Comparison of ENCODE assay signal across 11 cellular contexts in the genomic region with DNA sequence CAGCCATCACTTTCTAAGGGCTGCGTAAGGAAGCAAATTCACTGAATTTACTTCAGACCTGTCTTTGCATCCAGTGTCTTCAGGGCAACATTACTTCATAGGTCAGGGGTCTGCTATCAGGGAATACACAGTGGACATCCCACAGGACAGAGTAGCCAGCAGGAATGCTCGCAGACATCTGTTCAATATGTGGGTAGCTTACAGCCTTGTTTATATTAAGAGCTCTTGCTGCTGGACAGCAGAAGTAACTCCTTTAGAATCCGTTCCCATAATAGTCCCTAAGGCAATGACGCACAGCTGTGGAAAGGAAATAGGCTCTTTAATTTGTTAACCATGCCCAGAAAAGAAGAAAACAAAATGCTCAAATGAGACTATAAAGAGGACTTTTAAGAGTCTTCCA.
DNase-seq lines count a peak whose midpoint lies in the region; FAIRE-seq and TF ChIP-seq lines count a peak whose summit lies in the region.
"Had no signal": no experiment of that assay in that cellular context is flagged by ENCODE, and none has a peak within 500 bp of the region (broad histone marks: within the 10 kb centered on the region; RNA-seq: fewer than 3 reads in every experiment).

No MANE protein-coding gene starts in this region.

- 60 to 77% methylated on average over 2 to 4 of the region's 4 CpGs for WGBS in transverse colon (ENCODE audit: low coverage in 1 of 2), 2 donors

- intact Hi-C loops in endothelial cell of umbilical vein (cut with micrococcal nuclease) (no loop called here), transverse colon (cut with DNase I; ENCODE audit: low total_unique reads) (no loop called here)

- H4K20me1 ChIP-seq in endothelial cell of umbilical vein (replicated peaks; ENCODE audit: control insufficient read depth, extremely low read depth, insufficient read depth, low read length) = no peaks in the 10 kb centered on the region

- H3K36me3 ChIP-seq in endothelial cell of umbilical vein (ENCODE audit: control insufficient read depth in 2 of 2, extremely low read depth in 1 of 2, insufficient read depth in 2 of 2, low read length in 2 of 2) = no peaks in the 10 kb centered on the region
- no peaks in the 10 kb centered on the region for H3K36me3 ChIP-seq in transverse colon

- H3K4me3 ChIP-seq in endothelial cell of umbilical vein (replicated peaks in 1 of 3; ENCODE audit: insufficient read depth in 1 of 3, low read depth in 1 of 3, low read length in 3 of 3) = no peak overlapping the region
- no peak overlapping the region for H3K4me3 ChIP-seq in transverse colon
- H3K4me3 ChIP-seq: testis had no signal

- no peak for TF ChIP-seq EP300 in Ishikawa (IDR thresholded peaks at IDR 0.05; ENCODE audit: borderline replicate concordance)
- no peak for TF ChIP-seq EP300 in transverse colon (IDR thresholded peaks at IDR 0.05; ENCODE audit: low read depth)

- BruUV-seq in endothelial cell of umbilical vein (replicated peaks; lab: Mats Ljungman, UMichigan) = no TSS peak

- DNase-seq in endothelial cell of umbilical vein (ENCODE audit: low read depth, low spot score) (peak; percentile 20), mucosa of gallbladder (ENCODE audit: low spot score) (peak; percentile 26), transverse colon (no peak), inferior parietal cortex (ENCODE audit: extremely low spot score) (no peak)
- no peak for DNase-seq in T-helper 2 cell treated with Interferon-gamma antibody and Interleukin-4, amounts not matched to agents 5 μg/mL and 100 μg/mL, for 36 hours (ENCODE audit: low spot score)
- no peak for DNase-seq in activated CD4-positive, alpha-beta T cell treated with anti-CD3 and anti-CD28 coated beads, Interleukin-2, amount 50 U/mL, for 4 hours
- DNase-seq: activated T-cell treated with anti-CD3 and anti-CD28 coated beads for 4 hours, NCI-H1930, testis had no signal

- TF ChIP-seq RAD21 in Ishikawa (IDR thresholded peaks at IDR 0.05; ENCODE audit: low read depth) = no peak

- TF ChIP-seq POLR2A in endothelial cell of umbilical vein (IDR thresholded peaks at IDR 0.05; ENCODE audit: low read depth, low read length) (no peak), transverse colon (IDR thresholded peaks at IDR 0.05) (no peak)

- H2AFZ ChIP-seq in endothelial cell of umbilical vein (ENCODE audit: low read depth, low read length) = no peak overlapping the region

- H3K4me1 ChIP-seq in endothelial cell of umbilical vein (ENCODE audit: control insufficient read depth, extremely low read depth, insufficient read depth, low read length) = peaks cover 12% of the 10 kb centered on the region
- peaks cover 0 to 5% (median 0%) of the 10 kb centered on the region in 4 donors for H3K4me1 ChIP-seq in transverse colon
- H3K4me1 ChIP-seq: testis had no signal

- no peaks in the 10 kb centered on the region for H3K79me2 ChIP-seq in endothelial cell of umbilical vein (ENCODE audit: control insufficient read depth, insufficient read depth, low read length)

- no peaks in the 10 kb centered on the region for H3K9me1 ChIP-seq in endothelial cell of umbilical vein (replicated peaks; ENCODE audit: control insufficient read depth, extremely low read depth, insufficient read depth, low read length)

- dilution Hi-C loops in endothelial cell of umbilical vein (cut with MboI; ENCODE audit: extremely low pct_ligation_motif_present, low sequenced_read_pairs) = no loop called here

- H3K27me3 ChIP-seq in endothelial cell of umbilical vein (ENCODE audit: control insufficient read depth in 2 of 2, insufficient read depth in 2 of 2, low read length in 2 of 2) (no peaks in the 10 kb centered on the region), transverse colon (no peaks in the 10 kb centered on the region)
- H3K27me3 ChIP-seq: testis had no signal

- CTCF ChIA-PET in endothelial cell of umbilical vein (lab: Charles Lee) = interaction anchor here (0.6 to 1.9 kb wide), 6 partner anchors 11 to 242 kb away, joined by 3 to 8 read pairs (median 4); no protein-coding TSS in a partner anchor

- FAIRE-seq in endothelial cell of umbilical vein (lab: Jason Lieb, UNC) = no peak
- FAIRE-seq: colon had no signal

- H3K4me3 Mint-ChIP-seq in T-helper 2 cell treated with Interferon-gamma antibody and Interleukin-4, amounts not matched to agents 5 μg/mL and 100 μg/mL, for 36 hours = no peak overlapping the region

- H3K36me3 Mint-ChIP-seq in T-helper 2 cell treated with Interferon-gamma antibody and Interleukin-4, amounts not matched to agents 5 μg/mL and 100 μg/mL, for 36 hours (ENCODE audit: low read depth) = no peaks in the 10 kb centered on the region

- POLR2A ChIA-PET in endothelial cell of umbilical vein (lab: Charles Lee) = no interaction called here

- H3K27ac ChIP-seq in endothelial cell of umbilical vein (ENCODE audit: insufficient read depth, low read depth, low read length) (no peak overlapping the region), transverse colon (peak overlapping the region; percentile 30 to 54 (median 46))
- H3K27ac ChIP-seq: testis had no signal

- H3K9me3 ChIP-seq in endothelial cell of umbilical vein (replicated peaks; ENCODE audit: control insufficient read depth, insufficient read depth, low read length) = no peaks in the 10 kb centered on the region
- H3K9me3 ChIP-seq in transverse colon = no peaks in the 10 kb centered on the region
- H3K9me3 ChIP-seq: testis had no signal

- H3K4me2 ChIP-seq in endothelial cell of umbilical vein (ENCODE audit: insufficient read depth, low read length) = no peak overlapping the region

- H3K27ac Mint-ChIP-seq in T-helper 2 cell treated with Interferon-gamma antibody and Interleukin-4, amounts not matched to agents 5 μg/mL and 100 μg/mL, for 36 hours = no peak overlapping the region

- H3K9ac ChIP-seq in endothelial cell of umbilical vein (replicated peaks; ENCODE audit: extremely low read depth, insufficient read depth, low read length) = no peak overlapping the region

- no peaks in the 10 kb centered on the region for H3K9me3 Mint-ChIP-seq in T-helper 2 cell treated with Interferon-gamma antibody and Interleukin-4, amounts not matched to agents 5 μg/mL and 100 μg/mL, for 36 hours

- in situ Hi-C loops in transverse colon (cut with MboI; ENCODE audit: low pct_ligation_motif_present in 1 of 4, low pct_unique_long_range_greater_than_20kb in 1 of 4, low sequenced_read_pairs in 3 of 4) = loop anchor here in 1 of 4 donors (25.0 kb wide), 1 partner anchor 265 kb away; no protein-coding TSS in a partner anchor

- H3K27me3 Mint-ChIP-seq in T-helper 2 cell treated with Interferon-gamma antibody and Interleukin-4, amounts not matched to agents 5 μg/mL and 100 μg/mL, for 36 hours (ENCODE audit: low read depth) = no peaks in the 10 kb centered on the region

- TF ChIP-seq CTCF in endothelial cell of umbilical vein (IDR thresholded peaks at IDR 0.05; ENCODE audit: extremely low read depth in 1 of 2, insufficient read depth in 1 of 2, low read depth in 1 of 2, low read length in 2 of 2) = no peak
- TF ChIP-seq CTCF in transverse colon (IDR thresholded peaks at IDR 0.05) = no peak

- H3K4me1 Mint-ChIP-seq in T-helper 2 cell treated with Interferon-gamma antibody and Interleukin-4, amounts not matched to agents 5 μg/mL and 100 μg/mL, for 36 hours (ENCODE audit: low read depth) = no peaks in the 10 kb centered on the region

TF ChIP-seq in Ishikawa, 13 proteins besides CTCF, POLR2A, EP300 and RAD21 (continues in another document):
- no peak for TF ChIP-seq EGR1 (IDR thresholded peaks at IDR 0.05)
- TF ChIP-seq TEAD4 (IDR thresholded peaks at IDR 0.05) = no peak
- TF ChIP-seq YY1 (IDR thresholded peaks at IDR 0.05; ENCODE audit: low read depth) = no peak
- TF ChIP-seq FOXM1 (IDR thresholded peaks at IDR 0.05; ENCODE audit: borderline replicate concordance, low read depth) = no peak

TF ChIP-seq in endothelial cell of umbilical vein, 7 proteins besides CTCF, POLR2A, EP300 and RAD21:
- no peak for TF ChIP-seq MAX (IDR thresholded peaks at IDR 0.05; ENCODE audit: insufficient read depth, insufficient read length)
- TF ChIP-seq MYC (IDR thresholded peaks at IDR 0.05; ENCODE audit: low read depth, low read length) = no peak
- TF ChIP-seq GATA2 (IDR thresholded peaks at IDR 0.05; ENCODE audit: insufficient read depth, insufficient read length, low read depth, low read length) = no peak
- no peak for TF ChIP-seq POLR2AphosphoS5 (IDR thresholded peaks at IDR 0.05; ENCODE audit: insufficient read depth, low read depth, low read length)
- TF ChIP-seq JUN (IDR thresholded peaks at IDR 0.05; ENCODE audit: borderline replicate concordance, insufficient read depth, insufficient read length, low read depth) = no peak
- no peak for TF ChIP-seq FOS (IDR thresholded peaks at IDR 0.05; ENCODE audit: borderline replicate concordance, insufficient read depth, low read length)
- TF ChIP-seq EZH2 (IDR thresholded peaks at IDR 0.05; ENCODE audit: borderline replicate concordance, low read depth, low read length, severe bottlenecking) = no peak

Comparison
In these comparisons a context has a peak if more than half of its experiments do, and no peak if none do; other contexts are left out.
1. DNase-seq: peak in endothelial cell of umbilical vein (single experiment) and mucosa of gallbladder (single experiment); none in transverse colon (single experiment), inferior parietal cortex (single experiment), T-helper 2 cell treated with Interferon-gamma antibody and Interleukin-4, amounts not matched to agents 5 μg/mL and 100 μg/mL, for 36 hours (single experiment) and activated CD4-positive, alpha-beta T cell treated with anti-CD3 and anti-CD28 coated beads, Interleukin-2, amount 50 U/mL, for 4 hours (0 of 2).